16 cellular contexts compared by ENCODE assay signal in genomic region chr4:102387552-102388150, GRCh38.
"Had no signal": no experiment of that assay in that cellular context is flagged by ENCODE, and none has a peak within 500 bp of the region (broad histone marks: within the 10 kb centered on the region; RNA-seq: fewer than 3 reads in every experiment).

No MANE protein-coding gene starts in this region.

- H3K9ac ChIP-seq: neural progenitor cell, parathyroid adenoma had no signal

- DNase-seq: activated CD4-positive, alpha-beta T cell treated with anti-CD3 and anti-CD28 coated beads, Interleukin-2, amount 50 U/mL, for 1 hour; activated CD4-positive, CD25-positive, alpha-beta regulatory T cell; activated naive CD4-positive, alpha-beta T cell treated with anti-CD3 and anti-CD28 coated beads for 36 hours; activated T-cell treated with anti-CD3 and anti-CD28 coated beads for 4 hours; heart left ventricle; midbrain; retina; stimulated activated CD4-positive, alpha-beta T cell treated with anti-CD3 and anti-CD28 coated beads, Interleukin-15, amount 100 ng/mL, for 24 hours; stimulated activated CD4-positive, alpha-beta T cell treated with anti-CD3 and anti-CD28 coated beads, Interleukin-4, amount 100 ng/mL, for 24 hours; stimulated activated naive CD8-positive, alpha-beta T cell treated with anti-CD3 and anti-CD28 coated beads, Interleukin-15, amount 100 ng/mL, for 72 hours; T-helper 17 cell; uterus had no signal

- FAIRE-seq: frontal cortex had no signal

- H3K27ac ChIP-seq: esophagus muscularis mucosa, heart left ventricle, neural progenitor cell, parathyroid adenoma, uterus had no signal

- H3K36me3 ChIP-seq: esophagus muscularis mucosa, heart left ventricle, neural progenitor cell, uterus had no signal

- H3K4me1 ChIP-seq: esophagus muscularis mucosa, parathyroid adenoma, uterus had no signal

- H3K9me3 ChIP-seq: esophagus muscularis mucosa, heart left ventricle, uterus had no signal

- H3K4me3 ChIP-seq: esophagus muscularis mucosa, heart left ventricle, neural progenitor cell, uterus had no signal
